In the genomic region with DNA sequence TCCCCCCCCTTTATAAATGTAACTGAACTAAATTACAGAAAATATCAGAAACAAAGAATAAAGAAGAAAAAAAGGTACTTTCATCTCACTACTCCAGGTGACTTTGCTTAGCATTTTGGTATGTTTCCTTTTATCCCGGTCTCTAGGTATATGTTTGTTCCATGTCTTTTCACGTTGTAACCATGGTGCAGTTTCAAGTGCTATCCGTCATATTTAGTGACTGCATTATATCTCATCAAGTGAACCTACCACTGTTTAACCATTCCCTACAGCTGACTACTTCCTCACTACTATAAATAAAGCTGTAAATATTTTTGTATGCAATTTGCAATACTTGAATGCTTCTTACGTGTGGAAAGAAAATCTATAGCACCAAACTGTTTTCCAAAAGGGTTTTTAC, we compare ENCODE assay signal across 9 cellular contexts. TPM values are rescaled to one million over a fixed set of nuclear protein-coding genes. Genes with fewer than 3 reads are reported as not detected.
DNase-seq lines count a peak whose midpoint lies in the region; ATAC-seq, FAIRE-seq and TF ChIP-seq lines count a peak whose summit lies in the region.
"Had no signal": no experiment of that assay in that cellular context is flagged by ENCODE, and none has a peak within 500 bp of the region (broad histone marks: within the 10 kb centered on the region; RNA-seq: fewer than 3 reads in every experiment).

No MANE protein-coding gene starts in this region.

- intact Hi-C loops in HepG2 (cut with micrococcal nuclease; ENCODE audit: unreplicated experiment), result loop anchor here (5.0 kb wide), 1 partner anchor 142 kb away; the partner anchor contains the start of gene HDGFL3
- intact Hi-C loops in right lobe of liver (cut with DNase I), result no loop called here

- H3K36me3 ChIP-seq in HepG2 (replicated peaks in 1 of 2; ENCODE audit: control insufficient read depth in 1 of 2, insufficient read depth in 2 of 2, low read length in 2 of 2) (peaks cover 2 to 10% of the 10 kb centered on the region in 2 experiments; a peak in 4 of 5 replicates), right lobe of liver (no peaks in the 10 kb centered on the region), iPS-15b (ENCODE audit: control insufficient read depth, insufficient read depth, low read length) (peaks cover 2% of the 10 kb centered on the region), mesendoderm (ENCODE audit: control insufficient read depth, insufficient read depth, low read length) (no peaks in the 10 kb centered on the region)
- H3K36me3 ChIP-seq: neutrophil had no signal

- H3K56ac ChIP-seq in mesendoderm (ENCODE audit: low read length), result no peak overlapping the region

- no peak overlapping the region for H4K5ac ChIP-seq in mesendoderm (ENCODE audit: low read length)

- H3K79me2 ChIP-seq in HepG2 (ENCODE audit: insufficient read depth, low read length) (peaks cover 69% of the 10 kb centered on the region), mesendoderm (ENCODE audit: control insufficient read depth, insufficient read depth, low read length) (peaks cover 51% of the 10 kb centered on the region)

- H3K18ac ChIP-seq in mesendoderm (ENCODE audit: low read length), result no peak overlapping the region

- H3K23ac ChIP-seq in mesendoderm (ENCODE audit: low read length), result no peak overlapping the region

- peak overlapping the region; percentile 77 for H3K27ac Mint-ChIP-seq in WTC11

- H2AK5ac ChIP-seq in mesendoderm (ENCODE audit: low read length), result no peak overlapping the region

- in situ Hi-C loops in HepG2 (cut with HindIII; ENCODE audit: extremely low pct_ligation_motif_present, low pct_unique_long_range_greater_than_20kb), result no loop called here

- peak overlapping the region; percentile 76 for H3K4me2 ChIP-seq in HepG2 (ENCODE audit: low read depth, low read length)
- H3K4me2 ChIP-seq in mesendoderm (ENCODE audit: low read length), result no peak overlapping the region

- TF ChIP-seq EP300 in HepG2 (IDR thresholded peaks at IDR 0.05; ENCODE audit: low read depth in 2 of 2, low read length in 2 of 2) (no peak), HepG2 (CRISPR knock-in tag; IDR thresholded peaks at IDR 0.05; ENCODE audit: borderline replicate concordance) (no peak)

- H2BK15ac ChIP-seq in mesendoderm (replicated peaks; ENCODE audit: low read depth), result no peak overlapping the region

- peak overlapping the region; percentile 71 to 92 (median 81); a peak in 5 of 6 replicates for H3K4me3 ChIP-seq in HepG2 (replicated peaks in 1 of 3; ENCODE audit: insufficient read depth in 1 of 3, low read depth in 2 of 3, low read length in 3 of 3)
- H3K4me3 ChIP-seq in right lobe of liver, result no peak overlapping the region
- peak overlapping the region; percentile 92 for H3K4me3 ChIP-seq in iPS-15b (ENCODE audit: low read depth, low read length)
- no peak overlapping the region for H3K4me3 ChIP-seq in mesendoderm (ENCODE audit: low read length)

- H3K36me3 Mint-ChIP-seq in WTC11, result peaks cover 7% of the 10 kb centered on the region

- no peaks in the 10 kb centered on the region for H3K27me3 ChIP-seq in HepG2 (ENCODE audit: control insufficient read depth in 1 of 2, insufficient read depth in 2 of 2, low read length in 2 of 2)
- H3K27me3 ChIP-seq in right lobe of liver, result no peaks in the 10 kb centered on the region
- no peaks in the 10 kb centered on the region for H3K27me3 ChIP-seq in iPS-15b (ENCODE audit: control insufficient read depth, insufficient read depth, low read length)
- H3K27me3 ChIP-seq in mesendoderm (ENCODE audit: insufficient read depth, low read length, poor library complexity), result no peaks in the 10 kb centered on the region
- H3K27me3 ChIP-seq: neutrophil had no signal

- DNase-seq in HepG2 (ENCODE audit: low spot score), result no peak
- DNase-seq in right lobe of liver, result no peak
- DNase-seq in WTC11 (ENCODE audit: low spot score), result no peak
- no peak for DNase-seq in left lobe of liver (ENCODE audit: low spot score)
- no peak for DNase-seq in DMS79 treated with DMSO at 0.1 percent for 48 hours (lab: John Stamatoyannopoulos, UW)
- no peak for DNase-seq in activated CD4-positive, alpha-beta T cell treated with anti-CD3 and anti-CD28 coated beads, Interleukin-2, amount 50 U/mL, for 1 hour
- DNase-seq in mesendoderm, result no peak

- H3K9me3 Mint-ChIP-seq in WTC11, result peaks cover 7% of the 10 kb centered on the region

- H3K27ac ChIP-seq in HepG2 (ENCODE audit: extremely low read length, insufficient read depth, low read length) (no peak overlapping the region), right lobe of liver (no peak overlapping the region), mesendoderm (ENCODE audit: low read depth, low read length) (no peak overlapping the region)
- H3K27ac ChIP-seq: neutrophil had no signal

- H2BK120ac ChIP-seq in mesendoderm (ENCODE audit: low read depth, low read length), result no peak overlapping the region

- BruUV-seq in HepG2 (replicated peaks; lab: Mats Ljungman, UMichigan), result TSS peak; percentile 50

- H4K8ac ChIP-seq in mesendoderm (ENCODE audit: low read depth, low read length), result no peak overlapping the region

- peaks cover 13% of the 10 kb centered on the region for H3K79me1 ChIP-seq in mesendoderm (ENCODE audit: low read length)

- H3K4me3 Mint-ChIP-seq in WTC11, result no peak overlapping the region

- H2AFZ ChIP-seq in HepG2 (ENCODE audit: low read length), result no peak overlapping the region

- POLR2A ChIA-PET in HepG2 (lab: Yijun Ruan, JAX), result no interaction called here
- POLR2A ChIA-PET in WTC11 (lab: Charles Lee), result no interaction called here

- H3K9me3 ChIP-seq in HepG2 (ENCODE audit: low read length) (no peaks in the 10 kb centered on the region), right lobe of liver (no peaks in the 10 kb centered on the region), iPS-15b (ENCODE audit: control insufficient read depth, insufficient read depth, low read length) (peaks cover 3% of the 10 kb centered on the region)

- H3K27me3 Mint-ChIP-seq in WTC11 (ENCODE audit: low read depth), result no peaks in the 10 kb centered on the region

- no peak overlapping the region for H3K4ac ChIP-seq in mesendoderm (ENCODE audit: low read depth, low read length)

- TF ChIP-seq POLR2A in HepG2 (IDR thresholded peaks at IDR 0.05; ENCODE audit: insufficient read depth in 1 of 2, low read depth in 2 of 2, low read length in 2 of 2) (no peak), right lobe of liver (IDR thresholded peaks at IDR 0.05) (no peak)

- H4K20me1 ChIP-seq in HepG2 (ENCODE audit: insufficient read depth, low read length), result peaks cover 38% of the 10 kb centered on the region

- peaks cover 10% of the 10 kb centered on the region for H3K4me1 Mint-ChIP-seq in WTC11

- no peak for ATAC-seq in HepG2
- ATAC-seq in right lobe of liver, result no peak
- ATAC-seq in WTC11, result no peak
- no peak for ATAC-seq in left lobe of liver

- H2BK5ac ChIP-seq in mesendoderm (ENCODE audit: low read length), result no peak overlapping the region

- H3K4me1 ChIP-seq in HepG2 (ENCODE audit: insufficient read depth, low read length) (peaks cover 52% of the 10 kb centered on the region), right lobe of liver (peaks cover 0 to 31% (median 12%) of the 10 kb centered on the region in 4 donors), iPS-15b (ENCODE audit: control insufficient read depth, insufficient read depth, low read length) (peaks cover 18% of the 10 kb centered on the region), mesendoderm (ENCODE audit: control insufficient read depth, low read depth, low read length) (peaks cover 7% of the 10 kb centered on the region)

- CTCF ChIA-PET in HepG2 (lab: Yijun Ruan, JAX; ENCODE audit: low intra/inter-chr PET ratio, low total read pairs) (no interaction called here), WTC11 (lab: Charles Lee) (no interaction called here)

- H3K9ac ChIP-seq in HepG2 (ENCODE audit: insufficient read depth, low read depth, low read length), result peak overlapping the region; percentile 90
- no peak overlapping the region for H3K9ac ChIP-seq in iPS-15b (ENCODE audit: low read depth, low read length)
- H3K9ac ChIP-seq in mesendoderm (ENCODE audit: low read length), result no peak overlapping the region

- WGBS in HepG2 (ENCODE audit: low lambda C conversion rate), result 37% methylated on average over 4 of the region's 4 CpGs
- 50% methylated on average over 4 of the region's 4 CpGs for WGBS in right lobe of liver (ENCODE audit: insufficient coverage, low coverage, low lambda C conversion rate, missing lambda C conversion rate)
- WGBS in mesendoderm (ENCODE audit: extremely low coverage, insufficient coverage, low lambda C conversion rate), result no CpG with 5 or more reads among the region's 4 CpGs

- TF ChIP-seq CTCF in HepG2 (CRISPR knock-in tag; IDR thresholded peaks at IDR 0.05) (no peak), right lobe of liver (IDR thresholded peaks at IDR 0.05) (no peak), WTC11 (IDR thresholded peaks at IDR 0.05) (no peak)

- FAIRE-seq in HepG2 (lab: Jason Lieb, UNC), result no peak

- no peak for TF ChIP-seq RAD21 in HepG2 (CRISPR knock-in tag; IDR thresholded peaks at IDR 0.05)

RNA-seq across cellular contexts. Expression of gene BTBD1, which starts 2.2 kb away (rescaled TPM):
- total RNA-seq in HepG2 (2016; rRNA removed; fragmentation: Illumina TruSeq; extraction: Trizol), result 53.9 and 73.8 TPM in 2 replicates
- total RNA-seq in HepG2 (2016; cell fraction: cytosol; rRNA removed; fragmentation: Illumina TruSeq; extraction: Trizol; ENCODE audit: low read depth), result 13.6 and 15.2 TPM in 2 replicates
- total RNA-seq in HepG2 (2016; cell fraction: insoluble cytoplasmic fraction; rRNA removed; fragmentation: Illumina TruSeq; extraction: Trizol), result 53.8 and 73.4 TPM in 2 replicates
- total RNA-seq in HepG2 (2016; cell fraction: membrane; rRNA removed; fragmentation: Illumina TruSeq; extraction: Trizol), result 46.1 and 47.0 TPM in 2 replicates
- total RNA-seq in HepG2 (2016; cell fraction: nucleus; rRNA removed; fragmentation: Illumina TruSeq; extraction: Trizol), result 30.5 and 36.6 TPM in 2 replicates
- 29.3 and 32.1 TPM in 2 replicates for polyA plus RNA-seq in HepG2 (2011; rRNA removed)
- polyA plus RNA-seq in HepG2 (2011; cell fraction: cytosol; rRNA removed), result 15.5 and 22.7 TPM in 2 replicates
- 16.1 and 16.9 TPM in 2 replicates for polyA plus RNA-seq in HepG2 (2011; cell fraction: nucleus; rRNA removed)
- polyA plus RNA-seq in HepG2 (2012), result 29.1 and 30.1 TPM in 2 replicates
- polyA plus RNA-seq in HepG2 (2016; cell fraction: cytosol; fragmentation: Illumina TruSeq; extraction: Trizol; ENCODE audit: low read depth), result 8.4 and 9.7 TPM in 2 replicates
- polyA plus RNA-seq in HepG2 (2016; cell fraction: insoluble cytoplasmic fraction; fragmentation: Illumina TruSeq; extraction: Trizol; ENCODE audit: low read depth), result 64.4 and 68.4 TPM in 2 replicates
- 26.9 and 28.8 TPM in 2 replicates for polyA plus RNA-seq in HepG2 (2016; cell fraction: membrane; fragmentation: Illumina TruSeq; extraction: Trizol; ENCODE audit: low read depth)
- polyA plus RNA-seq in HepG2 (2016; cell fraction: nucleus; fragmentation: Illumina TruSeq; extraction: Trizol; ENCODE audit: insufficient read depth, low read depth), result 37.4 and 40.1 TPM in 2 replicates
- polyA minus RNA-seq in HepG2 (2011; rRNA and poly(A)+ RNA removed; ENCODE audit: low replicate concordance), result 24.0 and 76.6 TPM in 2 replicates
- polyA minus RNA-seq in HepG2 (2011; cell fraction: cytosol; rRNA and poly(A)+ RNA removed), result 36.8 and 38.1 TPM in 2 replicates
- polyA minus RNA-seq in HepG2 (2011; cell fraction: nucleus; rRNA and poly(A)+ RNA removed), result 38.5 and 46.7 TPM in 2 replicates
- 10 to 100 TPM; 15.7 to 49.9 (median 24.2) TPM for total RNA-seq in right lobe of liver
- total RNA-seq in WTC11 (2021), result 34.2 to 39.6 TPM (median 35.6 TPM) in 3 replicates
- 17.8 TPM for total RNA-seq in left lobe of liver
- 25.5 TPM for polyA plus RNA-seq in mesendoderm (2013, experiment 1 of 2)
- 24.7 TPM for polyA plus RNA-seq in mesendoderm (2013, experiment 2 of 2)

RNA-seq across cellular contexts. Expression of gene TM6SF1, which starts 42.6 kb away (rescaled TPM):
- total RNA-seq in HepG2 (2016; rRNA removed; fragmentation: Illumina TruSeq; extraction: Trizol) (not detected in 2 replicates), right lobe of liver (1 to 10 TPM in 3 of 6 experiments, under 1 TPM in 3; 0.77 to 1.8 (median 1.1) TPM), WTC11 (2021) (0.48 to 0.79 TPM (median 0.60 TPM) in 3 replicates), left lobe of liver (0.81 TPM)
- not detected in 2 replicates for total RNA-seq in HepG2 (2016; cell fraction: cytosol; rRNA removed; fragmentation: Illumina TruSeq; extraction: Trizol; ENCODE audit: low read depth)
- total RNA-seq in HepG2 (2016; cell fraction: insoluble cytoplasmic fraction; rRNA removed; fragmentation: Illumina TruSeq; extraction: Trizol), result not detected in 2 replicates
- not detected in 2 replicates for total RNA-seq in HepG2 (2016; cell fraction: membrane; rRNA removed; fragmentation: Illumina TruSeq; extraction: Trizol)
- not detected in 2 replicates for total RNA-seq in HepG2 (2016; cell fraction: nucleus; rRNA removed; fragmentation: Illumina TruSeq; extraction: Trizol)
- polyA plus RNA-seq in HepG2 (2011; rRNA removed), result not detected in 2 replicates
- not detected in 2 replicates for polyA plus RNA-seq in HepG2 (2011; cell fraction: cytosol; rRNA removed)
- not detected in 2 replicates for polyA plus RNA-seq in HepG2 (2011; cell fraction: nucleus; rRNA removed)
- polyA plus RNA-seq in HepG2 (2012), result not detected in 2 replicates
- polyA plus RNA-seq in HepG2 (2016; cell fraction: cytosol; fragmentation: Illumina TruSeq; extraction: Trizol; ENCODE audit: low read depth), result not detected in 2 replicates
- polyA plus RNA-seq in HepG2 (2016; cell fraction: insoluble cytoplasmic fraction; fragmentation: Illumina TruSeq; extraction: Trizol; ENCODE audit: low read depth), result not detected in 2 replicates
- not detected in 2 replicates for polyA plus RNA-seq in HepG2 (2016; cell fraction: membrane; fragmentation: Illumina TruSeq; extraction: Trizol; ENCODE audit: low read depth)
- not detected in 2 replicates for polyA plus RNA-seq in HepG2 (2016; cell fraction: nucleus; fragmentation: Illumina TruSeq; extraction: Trizol; ENCODE audit: insufficient read depth, low read depth)
- polyA minus RNA-seq in HepG2 (2011; rRNA and poly(A)+ RNA removed; ENCODE audit: low replicate concordance), result not detected in 2 replicates
- polyA minus RNA-seq in HepG2 (2011; cell fraction: cytosol; rRNA and poly(A)+ RNA removed), result not detected in 2 replicates
- polyA minus RNA-seq in HepG2 (2011; cell fraction: nucleus; rRNA and poly(A)+ RNA removed), result not detected in 2 replicates
- polyA plus RNA-seq in mesendoderm (2013, experiment 1 of 2), result 0.48 TPM
- polyA plus RNA-seq in mesendoderm (2013, experiment 2 of 2), result 0.76 TPM

RNA-seq across cellular contexts. Expression of gene C15orf40, which starts 53.4 kb away (rescaled TPM):
- total RNA-seq in HepG2 (2016; rRNA removed; fragmentation: Illumina TruSeq; extraction: Trizol) (24.0 and 25.5 TPM in 2 replicates), right lobe of liver (10 to 100 TPM in 1 of 6 experiments, 1 to 10 TPM in 5; 7.1 to 10.7 (median 8.6) TPM), WTC11 (2021) (21.0 to 29.0 TPM (median 27.5 TPM) in 3 replicates), left lobe of liver (11.0 TPM)
- total RNA-seq in HepG2 (2016; cell fraction: cytosol; rRNA removed; fragmentation: Illumina TruSeq; extraction: Trizol; ENCODE audit: low read depth), result 30.8 and 39.8 TPM in 2 replicates
- total RNA-seq in HepG2 (2016; cell fraction: insoluble cytoplasmic fraction; rRNA removed; fragmentation: Illumina TruSeq; extraction: Trizol), result 25.7 and 25.9 TPM in 2 replicates
- total RNA-seq in HepG2 (2016; cell fraction: membrane; rRNA removed; fragmentation: Illumina TruSeq; extraction: Trizol), result 36.4 and 42.2 TPM in 2 replicates
- total RNA-seq in HepG2 (2016; cell fraction: nucleus; rRNA removed; fragmentation: Illumina TruSeq; extraction: Trizol), result 13.1 and 15.9 TPM in 2 replicates
- polyA plus RNA-seq in HepG2 (2011; rRNA removed), result 26.3 and 31.7 TPM in 2 replicates
- 23.2 and 25.9 TPM in 2 replicates for polyA plus RNA-seq in HepG2 (2011; cell fraction: cytosol; rRNA removed)
- polyA plus RNA-seq in HepG2 (2011; cell fraction: nucleus; rRNA removed), result 12.8 and 15.4 TPM in 2 replicates
- 17.2 and 19.2 TPM in 2 replicates for polyA plus RNA-seq in HepG2 (2012)
- 44.3 and 51.0 TPM in 2 replicates for polyA plus RNA-seq in HepG2 (2016; cell fraction: cytosol; fragmentation: Illumina TruSeq; extraction: Trizol; ENCODE audit: low read depth)
- 28.8 and 33.4 TPM in 2 replicates for polyA plus RNA-seq in HepG2 (2016; cell fraction: insoluble cytoplasmic fraction; fragmentation: Illumina TruSeq; extraction: Trizol; ENCODE audit: low read depth)
- 35.5 and 38.7 TPM in 2 replicates for polyA plus RNA-seq in HepG2 (2016; cell fraction: membrane; fragmentation: Illumina TruSeq; extraction: Trizol; ENCODE audit: low read depth)
- polyA plus RNA-seq in HepG2 (2016; cell fraction: nucleus; fragmentation: Illumina TruSeq; extraction: Trizol; ENCODE audit: insufficient read depth, low read depth), result 22.3 and 28.3 TPM in 2 replicates
- 27.9 and 55.6 TPM in 2 replicates for polyA minus RNA-seq in HepG2 (2011; rRNA and poly(A)+ RNA removed; ENCODE audit: low replicate concordance)
- 4.3 and 8.2 TPM in 2 replicates for polyA minus RNA-seq in HepG2 (2011; cell fraction: cytosol; rRNA and poly(A)+ RNA removed)
- polyA minus RNA-seq in HepG2 (2011; cell fraction: nucleus; rRNA and poly(A)+ RNA removed), result 32.2 TPM in 2 replicates
- 8.8 TPM for polyA plus RNA-seq in mesendoderm (2013, experiment 1 of 2)
- polyA plus RNA-seq in mesendoderm (2013, experiment 2 of 2), result 9.7 TPM

Comparison
In these comparisons a context has a peak if more than half of its experiments do, and no peak if none do; other contexts are left out.
1. H3K4me3 ChIP-seq: peak in HepG2 (3 of 3) and iPS-15b (single experiment); none in right lobe of liver (0 of 3) and mesendoderm (single experiment).